ENCODE assay signal across 9 cellular contexts in the genomic region with DNA sequence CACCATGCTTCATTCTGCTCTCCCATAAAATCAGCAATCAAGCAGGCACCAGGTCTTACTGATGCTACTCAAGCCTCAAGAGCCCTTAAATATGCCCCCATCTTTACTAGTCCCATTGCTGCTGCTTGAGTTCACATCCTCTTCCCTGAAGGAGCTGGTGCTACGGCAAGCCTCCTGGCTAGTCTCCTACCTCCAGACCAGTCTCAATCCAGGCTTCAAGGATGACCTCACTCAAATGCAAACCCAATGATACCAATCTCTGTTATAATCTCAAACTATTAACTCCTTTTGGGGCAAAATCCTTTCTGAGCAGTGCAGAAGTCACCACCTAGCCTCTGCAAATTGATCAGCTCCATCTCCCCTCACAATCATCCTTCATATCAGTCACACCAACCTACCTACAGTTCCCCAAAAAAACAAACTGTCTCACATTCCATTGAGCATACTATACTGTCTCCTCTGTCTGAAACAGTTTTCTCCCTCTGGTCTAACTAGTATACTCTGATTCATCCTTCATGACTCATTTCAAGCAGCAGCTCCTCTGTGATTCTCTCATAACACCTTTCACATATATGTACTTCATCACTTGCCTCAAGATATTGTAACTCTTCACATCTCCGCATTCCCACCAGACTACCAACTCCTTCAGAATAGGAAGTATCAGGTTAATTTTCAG. TPM values are rescaled to one million over a fixed set of nuclear protein-coding genes. Genes with fewer than 3 reads are reported as not detected.
DNase-seq lines count a peak whose midpoint lies in the region; ATAC-seq and TF ChIP-seq lines count a peak whose summit lies in the region.
"Had no signal": no experiment of that assay in that cellular context is flagged by ENCODE, and none has a peak within 500 bp of the region (broad histone marks: within the 10 kb centered on the region; RNA-seq: fewer than 3 reads in every experiment).

No MANE protein-coding gene starts in this region.

- H3K9me3 Mint-ChIP-seq in MCF 10A (ENCODE audit: unreplicated experiment), result no peaks in the 10 kb centered on the region
- H3K9me3 Mint-ChIP-seq in CD14-positive monocyte, result peaks cover 0 to 2% (median 0%) of the 10 kb centered on the region in 7 donors
- H3K9me3 Mint-ChIP-seq in type B pancreatic cell, result no peaks in the 10 kb centered on the region

- CTCF ChIA-PET in MCF 10A (lab: Yijun Ruan, JAX) (interaction anchor here (0.6 to 1.1 kb wide), 4 partner anchors 27 to 925 kb away, joined by 3 to 5 read pairs (median 3); no protein-coding TSS in a partner anchor), PC-3 (lab: Charles Lee) (no interaction called here)

- no peaks in the 10 kb centered on the region for H3K9me2 ChIP-seq in PC-3 (replicated peaks; ENCODE audit: low read length)

- H3K36me3 ChIP-seq in breast epithelium, result no peaks in the 10 kb centered on the region
- peaks cover 7% of the 10 kb centered on the region; the same call in 1 of the 2 replicates for H3K36me3 ChIP-seq in PC-3 (ENCODE audit: low read depth, low read length)
- H3K36me3 ChIP-seq in MG63, result no peaks in the 10 kb centered on the region

- peak overlapping the region; percentile 65 for H3K4me2 ChIP-seq in PC-3 (ENCODE audit: low read length)

- H3K27ac ChIP-seq in breast epithelium (peak overlapping the region in 1 of 2 donors; percentile 11), PC-3 (ENCODE audit: low read length) (peak overlapping the region; percentile 76)

- peaks cover 13% of the 10 kb centered on the region for H3K79me2 ChIP-seq in PC-3 (ENCODE audit: low read length)

- no peaks in the 10 kb centered on the region for H3K9me3 ChIP-seq in breast epithelium
- H3K9me3 ChIP-seq in PC-3 (ENCODE audit: low read length), result no peaks in the 10 kb centered on the region
- no peaks in the 10 kb centered on the region for H3K9me3 ChIP-seq in MG63

- no peaks in the 10 kb centered on the region for H3K4me1 ChIP-seq in breast epithelium
- H3K4me1 ChIP-seq in PC-3 (ENCODE audit: insufficient read depth, low read length), result peaks cover 23% of the 10 kb centered on the region

- no peaks in the 10 kb centered on the region for H3K27me3 ChIP-seq in breast epithelium
- H3K27me3 ChIP-seq in PC-3 (ENCODE audit: low read length), result no peaks in the 10 kb centered on the region
- no peaks in the 10 kb centered on the region for H3K27me3 ChIP-seq in MG63

- DNase-seq in MCF 10A (ENCODE audit: unreplicated experiment), result peak; percentile 67
- no peak for DNase-seq in breast epithelium (ENCODE audit: low spot score in 2 of 2)
- peak; percentile 90 for DNase-seq in PC-3
- peak; percentile 74 for DNase-seq in fibroblast of pulmonary artery (ENCODE audit: low read depth)
- DNase-seq in CD14-positive monocyte (ENCODE audit: low spot score), result no peak
- no peak for DNase-seq in type B pancreatic cell (ENCODE audit: extremely low spot score, unreplicated experiment)
- DNase-seq in MG63, result no peak
- DNase-seq: C1 segment of cervical spinal cord had no signal

- H2AFZ ChIP-seq in PC-3 (ENCODE audit: low read length), result no peak overlapping the region

- H3K4me1 Mint-ChIP-seq in MCF 10A (ENCODE audit: insufficient read depth, unreplicated experiment) (no peaks in the 10 kb centered on the region), CD14-positive monocyte (peaks cover 14% of the 10 kb centered on the region), type B pancreatic cell (ENCODE audit: unreplicated experiment) (no peaks in the 10 kb centered on the region)

- H3K9ac ChIP-seq in PC-3 (ENCODE audit: low read length), result no peak overlapping the region; the same call in 1 of the 2 replicates

- no peak for TF ChIP-seq CTCF in MCF 10A (IDR thresholded peaks at IDR 0.05; ENCODE audit: unreplicated experiment)
- TF ChIP-seq CTCF in breast epithelium (IDR thresholded peaks at IDR 0.05), result no peak
- no peak for TF ChIP-seq CTCF in PC-3 (conservative IDR thresholded peaks at IDR 0.05; ENCODE audit: low read depth, low read length)
- TF ChIP-seq CTCF in fibroblast of pulmonary artery (IDR thresholded peaks at IDR 0.05; ENCODE audit: low read length, missing control alignments), result no peak
- no peak for TF ChIP-seq CTCF in CD14-positive monocyte (IDR thresholded peaks at IDR 0.05)
- no peak for TF ChIP-seq CTCF in type B pancreatic cell (conservative IDR thresholded peaks at IDR 0.05)

- no peak overlapping the region for H3K4me3 ChIP-seq in breast epithelium
- peak overlapping the region; percentile 11; the same call in 1 of the 2 replicates for H3K4me3 ChIP-seq in PC-3 (ENCODE audit: low read length)
- no peak overlapping the region for H3K4me3 ChIP-seq in fibroblast of pulmonary artery (replicated peaks; ENCODE audit: low read depth, low read length)
- H3K4me3 ChIP-seq in MG63, result no peak overlapping the region

- H3K27ac Mint-ChIP-seq in MCF 10A (ENCODE audit: low read depth, unreplicated experiment) (no peak overlapping the region), CD14-positive monocyte (no peak overlapping the region), type B pancreatic cell (no peak overlapping the region)

- BruUV-seq in MCF 10A (replicated peaks; lab: Mats Ljungman, UMichigan), result no TSS peak
- BruUV-seq in PC-3 (replicated peaks; lab: Mats Ljungman, UMichigan), result no TSS peak

- H3K36me3 Mint-ChIP-seq in MCF 10A (ENCODE audit: insufficient read depth, unreplicated experiment) (peaks cover 27% of the 10 kb centered on the region), CD14-positive monocyte (peaks cover 29 to 33% of the 10 kb centered on the region in 2 donors), type B pancreatic cell (peaks cover 27% of the 10 kb centered on the region)

- no peaks in the 10 kb centered on the region for H3F3A ChIP-seq in PC-3 (ENCODE audit: low read length, unreplicated experiment)

- no peaks in the 10 kb centered on the region for H3K27me3 Mint-ChIP-seq in MCF 10A (ENCODE audit: insufficient read depth, unreplicated experiment)
- H3K27me3 Mint-ChIP-seq in CD14-positive monocyte (ENCODE audit: low read depth in 3 of 3), result no peaks in the 10 kb centered on the region
- H3K27me3 Mint-ChIP-seq in type B pancreatic cell, result no peaks in the 10 kb centered on the region

- intact Hi-C loops in MCF 10A (cut with micrococcal nuclease) (no loop called here), breast epithelium (cut with DNase I; ENCODE audit: low total_unique reads) (no loop called here), PC-3 (cut with micrococcal nuclease) (loop anchor here (2.0 kb wide), 1 partner anchor 21 kb away; no protein-coding TSS in a partner anchor), CD14-positive monocyte (cut with micrococcal nuclease) (loop anchor here in 1 of 2 donors (5.0 kb wide), 1 partner anchor 47 kb away; no protein-coding TSS in a partner anchor)

- ATAC-seq in PC-3, result peak; percentile 99
- ATAC-seq in GM19324 (IDR thresholded peaks at IDR 0.05; ENCODE audit: low FRiP score, unreplicated experiment), result no peak

- H3K4me3 Mint-ChIP-seq in MCF 10A (ENCODE audit: unreplicated experiment), result no peak overlapping the region
- H3K4me3 Mint-ChIP-seq in CD14-positive monocyte, result no peak overlapping the region
- no peak overlapping the region for H3K4me3 Mint-ChIP-seq in type B pancreatic cell

- POLR2A ChIA-PET in MCF 10A (lab: Yijun Ruan, JAX), result interaction anchor here (2.1 kb wide), 1 partner anchor 30 kb away, joined by 13 read pairs; a partner anchor contains a TSS
- POLR2A ChIA-PET in PC-3 (lab: Charles Lee; ENCODE audit: unreplicated experiment), result interaction anchor here (0.8 kb wide), 1 partner anchor 30 kb away, joined by 4 read pairs; a partner anchor contains a TSS

- TF ChIP-seq POLR2A in breast epithelium (IDR thresholded peaks at IDR 0.05), result no peak

- H4K20me1 ChIP-seq in PC-3 (ENCODE audit: low read length), result 0 out of 2 replicates have a peak, but pooled peaks cover 4% of the 10 kb centered on the region

RNA-seq across cellular contexts. Expression of a gene that starts 30.0 kb away (rescaled TPM):
- total RNA-seq in MCF 10A (2022) (58.7 and 63.9 TPM in 2 replicates), breast epithelium (10 to 100 TPM; 40.6 to 65.7 (median 44.2) TPM), PC-3 (2014; rRNA removed) (24.5 and 28.0 TPM in 2 replicates), type B pancreatic cell (ENCODE audit: low replicate concordance) (67.9 and 82.0 TPM in 2 replicates)
- 10 to 100 TPM; 64.8 to 79.6 TPM for polyA plus RNA-seq in CD14-positive monocyte
- total RNA-seq in MG63 (2014; rRNA removed; shearing (Covaris generic); ENCODE audit: low replicate concordance), result 12.3 and 12.6 TPM in 2 replicates

Comparison
In these comparisons a context has a peak if more than half of its experiments do, and no peak if none do; other contexts are left out.
1. DNase-seq: peak in MCF 10A (single experiment), PC-3 (single experiment) and fibroblast of pulmonary artery (single experiment); none in breast epithelium (0 of 2), CD14-positive monocyte (single experiment), type B pancreatic cell (single experiment) and MG63 (single experiment).